Comparison of ENCODE assay signal across 2 cellular contexts in the genomic region with DNA sequence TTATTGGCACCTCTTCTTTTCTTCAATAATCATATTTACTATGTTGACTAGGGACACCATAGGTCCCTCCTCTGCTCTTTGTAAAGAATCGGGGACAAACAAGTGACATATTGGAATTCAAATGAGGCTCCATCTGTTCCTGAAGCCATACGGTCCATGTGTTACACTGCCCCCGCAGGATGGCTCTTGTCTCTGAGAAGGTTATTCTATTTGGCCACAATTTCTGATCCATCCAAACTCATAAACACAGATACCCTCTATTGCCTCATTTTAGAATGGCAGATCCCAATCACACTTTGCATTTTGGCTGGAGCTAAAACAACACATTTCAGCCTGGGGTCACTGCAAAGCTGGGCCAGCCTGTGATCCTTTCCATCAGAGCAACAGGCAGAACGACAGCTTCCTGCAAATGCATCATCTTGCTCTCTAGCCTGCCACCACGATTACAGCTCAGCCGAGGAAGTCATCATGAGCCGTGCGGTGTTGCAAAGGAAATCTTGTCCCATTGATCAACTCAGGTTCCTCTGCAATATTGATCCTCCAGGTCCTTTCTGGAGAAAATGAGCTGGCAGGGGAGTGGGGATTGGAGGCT.
TF ChIP-seq lines count a peak whose summit lies in the region.

No MANE protein-coding gene starts in this region.

TF ChIP-seq in HCT116, 20 proteins besides CTCF, POLR2A, EP300 and RAD21:
- no peak for TF ChIP-seq FOSL1 (IDR thresholded peaks at IDR 0.05; ENCODE audit: low read depth)
- TF ChIP-seq ZNF274 (IDR thresholded peaks at IDR 0.05; ENCODE audit: low read depth, low read length), result no peak
- no peak for TF ChIP-seq EGR1 (IDR thresholded peaks at IDR 0.05; ENCODE audit: low read depth)
- no peak for TF ChIP-seq YY1 (IDR thresholded peaks at IDR 0.05; ENCODE audit: extremely low read depth, insufficient replicate concordance, low read depth, low read length)
- no peak for TF ChIP-seq CEBPB (IDR thresholded peaks at IDR 0.05; ENCODE audit: low read depth)
- no peak for TF ChIP-seq SP1 (IDR thresholded peaks at IDR 0.05; ENCODE audit: low read depth)
- TF ChIP-seq, protein P1, sequence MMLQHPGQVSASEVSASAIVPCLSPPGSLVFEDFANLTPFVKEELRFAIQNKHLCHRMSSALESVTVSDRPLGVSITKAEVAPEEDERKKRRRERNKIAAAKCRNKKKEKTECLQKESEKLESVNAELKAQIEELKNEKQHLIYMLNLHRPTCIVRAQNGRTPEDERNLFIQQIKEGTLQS (IDR thresholded peaks at IDR 0.05), result no peak
- TF ChIP-seq ZFX (IDR thresholded peaks at IDR 0.05), result no peak
- no peak for TF ChIP-seq REST (IDR thresholded peaks at IDR 0.05; ENCODE audit: low read depth)

TF ChIP-seq in HepG2, 621 proteins besides CTCF, POLR2A, EP300 and RAD21:
- TF ChIP-seq, protein P2, sequence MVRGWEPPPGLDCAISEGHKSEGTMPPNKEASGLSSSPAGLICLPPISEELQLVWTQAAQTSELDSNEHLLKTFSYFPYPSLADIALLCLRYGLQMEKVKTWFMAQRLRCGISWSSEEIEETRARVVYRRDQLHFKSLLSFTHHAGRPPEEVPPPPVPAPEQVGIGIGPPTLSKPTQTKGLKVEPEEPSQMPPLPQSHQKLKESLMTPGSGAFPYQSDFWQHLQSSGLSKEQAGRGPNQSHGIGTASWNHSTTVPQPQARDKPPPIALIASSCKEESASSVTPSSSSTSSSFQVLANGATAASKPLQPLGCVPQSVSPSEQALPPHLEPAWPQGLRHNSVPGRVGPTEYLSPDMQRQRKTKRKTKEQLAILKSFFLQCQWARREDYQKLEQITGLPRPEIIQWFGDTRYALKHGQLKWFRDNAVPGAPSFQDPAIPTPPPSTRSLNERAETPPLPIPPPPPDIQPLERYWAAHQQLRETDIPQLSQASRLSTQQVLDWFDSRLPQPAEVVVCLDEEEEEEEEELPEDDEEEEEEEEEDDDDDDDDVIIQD (CRISPR knock-in tag; IDR thresholded peaks at IDR 0.05; ENCODE audit: low read depth), result no peak
- TF ChIP-seq, protein P3, sequence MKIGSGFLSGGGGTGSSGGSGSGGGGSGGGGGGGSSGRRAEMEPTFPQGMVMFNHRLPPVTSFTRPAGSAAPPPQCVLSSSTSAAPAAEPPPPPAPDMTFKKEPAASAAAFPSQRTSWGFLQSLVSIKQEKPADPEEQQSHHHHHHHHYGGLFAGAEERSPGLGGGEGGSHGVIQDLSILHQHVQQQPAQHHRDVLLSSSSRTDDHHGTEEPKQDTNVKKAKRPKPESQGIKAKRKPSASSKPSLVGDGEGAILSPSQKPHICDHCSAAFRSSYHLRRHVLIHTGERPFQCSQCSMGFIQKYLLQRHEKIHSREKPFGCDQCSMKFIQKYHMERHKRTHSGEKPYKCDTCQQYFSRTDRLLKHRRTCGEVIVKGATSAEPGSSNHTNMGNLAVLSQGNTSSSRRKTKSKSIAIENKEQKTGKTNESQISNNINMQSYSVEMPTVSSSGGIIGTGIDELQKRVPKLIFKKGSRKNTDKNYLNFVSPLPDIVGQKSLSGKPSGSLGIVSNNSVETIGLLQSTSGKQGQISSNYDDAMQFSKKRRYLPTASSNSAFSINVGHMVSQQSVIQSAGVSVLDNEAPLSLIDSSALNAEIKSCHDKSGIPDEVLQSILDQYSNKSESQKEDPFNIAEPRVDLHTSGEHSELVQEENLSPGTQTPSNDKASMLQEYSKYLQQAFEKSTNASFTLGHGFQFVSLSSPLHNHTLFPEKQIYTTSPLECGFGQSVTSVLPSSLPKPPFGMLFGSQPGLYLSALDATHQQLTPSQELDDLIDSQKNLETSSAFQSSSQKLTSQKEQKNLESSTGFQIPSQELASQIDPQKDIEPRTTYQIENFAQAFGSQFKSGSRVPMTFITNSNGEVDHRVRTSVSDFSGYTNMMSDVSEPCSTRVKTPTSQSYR (CRISPR knock-in tag; IDR thresholded peaks at IDR 0.05; ENCODE audit: borderline replicate concordance), result no peak
- no peak for TF ChIP-seq ZNF777 (CRISPR knock-in tag; IDR thresholded peaks at IDR 0.05)
- no peak for TF ChIP-seq ZNF782 (CRISPR knock-in tag; IDR thresholded peaks at IDR 0.05; ENCODE audit: borderline replicate concordance)
- TF ChIP-seq NCOR1 (IDR thresholded peaks at IDR 0.05; ENCODE audit: borderline replicate concordance, low read length), result no peak
- TF ChIP-seq ZNF672 (CRISPR knock-in tag; IDR thresholded peaks at IDR 0.05), result no peak
- TF ChIP-seq ZNF569 (CRISPR knock-in tag; IDR thresholded peaks at IDR 0.05; ENCODE audit: borderline replicate concordance), result no peak
- TF ChIP-seq PREB (CRISPR knock-in tag; IDR thresholded peaks at IDR 0.05), result no peak
- TF ChIP-seq, protein P4, sequence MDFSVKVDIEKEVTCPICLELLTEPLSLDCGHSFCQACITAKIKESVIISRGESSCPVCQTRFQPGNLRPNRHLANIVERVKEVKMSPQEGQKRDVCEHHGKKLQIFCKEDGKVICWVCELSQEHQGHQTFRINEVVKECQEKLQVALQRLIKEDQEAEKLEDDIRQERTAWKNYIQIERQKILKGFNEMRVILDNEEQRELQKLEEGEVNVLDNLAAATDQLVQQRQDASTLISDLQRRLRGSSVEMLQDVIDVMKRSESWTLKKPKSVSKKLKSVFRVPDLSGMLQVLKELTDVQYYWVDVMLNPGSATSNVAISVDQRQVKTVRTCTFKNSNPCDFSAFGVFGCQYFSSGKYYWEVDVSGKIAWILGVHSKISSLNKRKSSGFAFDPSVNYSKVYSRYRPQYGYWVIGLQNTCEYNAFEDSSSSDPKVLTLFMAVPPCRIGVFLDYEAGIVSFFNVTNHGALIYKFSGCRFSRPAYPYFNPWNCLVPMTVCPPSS (IDR thresholded peaks at IDR 0.05), result no peak
- TF ChIP-seq, protein P5, sequence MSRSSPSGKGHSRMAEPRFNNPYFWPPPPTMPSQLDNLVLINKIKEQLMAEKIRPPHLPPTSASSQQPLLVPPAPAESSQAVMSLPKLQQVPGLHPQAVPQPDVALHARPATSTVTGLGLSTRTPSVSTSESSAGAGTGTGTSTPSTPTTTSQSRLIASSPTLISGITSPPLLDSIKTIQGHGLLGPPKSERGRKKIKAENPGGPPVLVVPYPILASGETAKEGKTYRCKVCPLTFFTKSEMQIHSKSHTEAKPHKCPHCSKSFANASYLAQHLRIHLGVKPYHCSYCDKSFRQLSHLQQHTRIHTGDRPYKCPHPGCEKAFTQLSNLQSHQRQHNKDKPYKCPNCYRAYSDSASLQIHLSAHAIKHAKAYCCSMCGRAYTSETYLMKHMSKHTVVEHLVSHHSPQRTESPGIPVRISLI (CRISPR knock-in tag; IDR thresholded peaks at IDR 0.05; ENCODE audit: borderline replicate concordance), result no peak
